In genomic region chr9:129887210-129888084, GRCh38 we compare ENCODE assay signal across 8 cellular contexts. TPM values are rescaled to one million over a fixed set of nuclear protein-coding genes. Genes with fewer than 3 reads are reported as not detected.
DNase-seq lines count a peak whose midpoint lies in the region; ATAC-seq and TF ChIP-seq lines count a peak whose summit lies in the region.

No MANE protein-coding gene starts in this region.

- TF ChIP-seq EP300 in upper lobe of left lung (IDR thresholded peaks at IDR 0.05) = no peak

- WGBS in upper lobe of left lung, 2 donors = 53 to 65% methylated on average over 24 of the region's 24 CpGs

- peaks cover 0 to 6% (median 0%) of the 10 kb centered on the region in 4 donors for H3K36me3 ChIP-seq in upper lobe of left lung
- H3K36me3 ChIP-seq in BE2C = peaks cover 10% of the 10 kb centered on the region; the same call in 1 of the 2 replicates

- DNase-seq in GM10266 (ENCODE audit: extremely low spot score) (no peak), RPMI8226 (peak; percentile 78), astrocyte of the cerebellum (ENCODE audit: low read depth) (no peak), myocyte (ENCODE audit: low read depth) (peak; percentile 34), upper lobe of left lung (no peak), HPDE6-E6E7 (ENCODE audit: extremely low spot score) (no peak), BE2C (no peak)

- in situ Hi-C loops in astrocyte of the cerebellum (cut with HindIII; ENCODE audit: low sequenced_read_pairs) = no loop called here

- H3K27ac ChIP-seq in upper lobe of left lung = peak overlapping the region; percentile 84 to 90 (median 86)

- TF ChIP-seq CTCF in GM10266 (IDR thresholded peaks at IDR 0.05; ENCODE audit: control insufficient read depth, insufficient read depth, low read depth, missing control alignments) (peak; percentile 21), astrocyte of the cerebellum (IDR thresholded peaks at IDR 0.05; ENCODE audit: low read depth, low read length, missing control alignments) (peak; percentile 47), upper lobe of left lung (IDR thresholded peaks at IDR 0.05) (no peak), BE2C (IDR thresholded peaks at IDR 0.05; ENCODE audit: low read depth, low read length) (no peak)

- H3K9me3 ChIP-seq in upper lobe of left lung = no peaks in the 10 kb centered on the region
- no peaks in the 10 kb centered on the region for H3K9me3 ChIP-seq in BE2C

- ATAC-seq in upper lobe of left lung (ENCODE audit: low FRiP score in 2 of 2) (peak in 1 of 2 donors; percentile 5), HG03457 (IDR thresholded peaks at IDR 0.05; ENCODE audit: unreplicated experiment) (no peak)

- H3K4me1 ChIP-seq in upper lobe of left lung (peaks cover 47 to 85% (median 69%) of the 10 kb centered on the region in 4 donors), BE2C (peaks cover 16% of the 10 kb centered on the region)

- no peaks in the 10 kb centered on the region for H3K27me3 ChIP-seq in upper lobe of left lung
- no peaks in the 10 kb centered on the region for H3K27me3 ChIP-seq in BE2C

- H3K4me3 ChIP-seq in astrocyte of the cerebellum (ENCODE audit: low read depth, low read length) (no peak overlapping the region), upper lobe of left lung (peak overlapping the region in 2 of 4 donors; percentile 22 to 26), BE2C (ENCODE audit: low read depth, low read length) (no peak overlapping the region)

- TF ChIP-seq POLR2A in upper lobe of left lung (IDR thresholded peaks at IDR 0.05) = peak in 1 of 4 donors; percentile 20

RNA-seq across cellular contexts. Expression of gene USP20, which starts 52.2 kb away (rescaled TPM):
- total RNA-seq in myocyte (11.8 and 15.7 TPM in 2 replicates), upper lobe of left lung (10 to 100 TPM; 17.3 to 75.4 (median 26.2) TPM)
- polyA plus RNA-seq in myocyte (2012) = 16.8 TPM
- 95.4 TPM for polyA plus RNA-seq in BE2C (2012; ENCODE audit: insufficient read depth, insufficient read length, low read depth)

RNA-seq across cellular contexts. Expression of gene C9orf78, which starts 52.4 kb away (rescaled TPM):
- total RNA-seq in myocyte (48.0 and 76.9 TPM in 2 replicates), upper lobe of left lung (10 to 100 TPM; 17.8 to 66.6 (median 36.5) TPM)
- polyA plus RNA-seq in myocyte (2012) = 57.7 TPM
- polyA plus RNA-seq in BE2C (2012; ENCODE audit: insufficient read depth, insufficient read length, low read depth) = 202 TPM

Comparison
In these comparisons a context has a peak if more than half of its experiments do, and no peak if none do; other contexts are left out.
1. DNase-seq: peak in RPMI8226 (single experiment) and myocyte (single experiment); none in GM10266 (single experiment), astrocyte of the cerebellum (single experiment), upper lobe of left lung (0 of 2), HPDE6-E6E7 (single experiment) and BE2C (single experiment).
2. CTCF ChIP-seq: peak in GM10266 (single experiment) and astrocyte of the cerebellum (single experiment); none in upper lobe of left lung (0 of 6) and BE2C (single experiment).